Comparison of ENCODE assay signal across 9 cellular contexts in genomic region chr18:21134895-21135294, GRCh38. TPM values are rescaled to one million over a fixed set of nuclear protein-coding genes. Genes with fewer than 3 reads are reported as not detected.
DNase-seq lines count a peak whose midpoint lies in the region; ATAC-seq and TF ChIP-seq lines count a peak whose summit lies in the region.
"Had no signal": no experiment of that assay in that cellular context is flagged by ENCODE, and none has a peak within 500 bp of the region (broad histone marks: within the 10 kb centered on the region; RNA-seq: fewer than 3 reads in every experiment).

No MANE protein-coding gene starts in this region.

- H3K36me3 Mint-ChIP-seq in T-helper 17 cell (ENCODE audit: low read depth) (no peaks in the 10 kb centered on the region), immature natural killer cell (no peaks in the 10 kb centered on the region)

- DNase-seq in AG08396 (ENCODE audit: low spot score) = peak; percentile 18
- peak; percentile 23 for DNase-seq in GM12865 (ENCODE audit: low read depth)
- no peak for DNase-seq in T-helper 17 cell
- peak in 2 of 3 donors; percentile 22 to 31 for DNase-seq in immature natural killer cell
- DNase-seq in DMS153 (lab: John Stamatoyannopoulos, UW) = no peak
- DNase-seq: WERI-Rb-1 had no signal

- H3K27ac Mint-ChIP-seq in T-helper 17 cell (no peak overlapping the region), immature natural killer cell (no peak overlapping the region)

- H3K27me3 Mint-ChIP-seq in T-helper 17 cell (no peaks in the 10 kb centered on the region), immature natural killer cell (ENCODE audit: low read depth in 3 of 3) (peaks cover 2 to 6% (median 6%) of the 10 kb centered on the region in 3 donors)

- ATAC-seq in T-helper 17 cell (peak; percentile 40), HG02884 (IDR thresholded peaks at IDR 0.05; ENCODE audit: unreplicated experiment) (no peak), HG03520 (IDR thresholded peaks at IDR 0.05; ENCODE audit: unreplicated experiment) (no peak), HG03354 (IDR thresholded peaks at IDR 0.05; ENCODE audit: poor library complexity, severe bottlenecking, unreplicated experiment) (no peak)

- H3K9me3 ChIP-seq in T-helper 17 cell (ENCODE audit: control insufficient read depth, low read length, poor library complexity, severe bottlenecking) = no peaks in the 10 kb centered on the region

- TF ChIP-seq CTCF in GM12865 (IDR thresholded peaks at IDR 0.05; ENCODE audit: insufficient read depth, low read depth, low read length, missing control alignments) = peak; percentile 32

- no peak overlapping the region for H3K4me3 ChIP-seq in GM12865 (ENCODE audit: low read depth, low read length)

- H3K9me3 Mint-ChIP-seq in immature natural killer cell = no peaks in the 10 kb centered on the region

- H3K4me3 Mint-ChIP-seq in T-helper 17 cell (no peak overlapping the region), immature natural killer cell (no peak overlapping the region)

- peaks cover 3% of the 10 kb centered on the region for H3K4me1 Mint-ChIP-seq in T-helper 17 cell
- no peaks in the 10 kb centered on the region for H3K4me1 Mint-ChIP-seq in immature natural killer cell

RNA-seq across cellular contexts. Expression of gene ROCK1, which starts 23.3 kb away (rescaled TPM):
- total RNA-seq in T-helper 17 cell = 100 to 1,000 TPM; 109 to 114 TPM
- polyA plus RNA-seq in immature natural killer cell = 10 to 100 TPM; 15.3 to 56.7 (median 16.0) TPM

Comparison
In these comparisons a context has a peak if more than half of its experiments do, and no peak if none do; other contexts are left out.
1. DNase-seq: peak in AG08396 (single experiment), GM12865 (single experiment) and immature natural killer cell (2 of 3); none in T-helper 17 cell (0 of 3) and DMS153 (single experiment).